8 cellular contexts compared by ENCODE assay signal in the genomic region with DNA sequence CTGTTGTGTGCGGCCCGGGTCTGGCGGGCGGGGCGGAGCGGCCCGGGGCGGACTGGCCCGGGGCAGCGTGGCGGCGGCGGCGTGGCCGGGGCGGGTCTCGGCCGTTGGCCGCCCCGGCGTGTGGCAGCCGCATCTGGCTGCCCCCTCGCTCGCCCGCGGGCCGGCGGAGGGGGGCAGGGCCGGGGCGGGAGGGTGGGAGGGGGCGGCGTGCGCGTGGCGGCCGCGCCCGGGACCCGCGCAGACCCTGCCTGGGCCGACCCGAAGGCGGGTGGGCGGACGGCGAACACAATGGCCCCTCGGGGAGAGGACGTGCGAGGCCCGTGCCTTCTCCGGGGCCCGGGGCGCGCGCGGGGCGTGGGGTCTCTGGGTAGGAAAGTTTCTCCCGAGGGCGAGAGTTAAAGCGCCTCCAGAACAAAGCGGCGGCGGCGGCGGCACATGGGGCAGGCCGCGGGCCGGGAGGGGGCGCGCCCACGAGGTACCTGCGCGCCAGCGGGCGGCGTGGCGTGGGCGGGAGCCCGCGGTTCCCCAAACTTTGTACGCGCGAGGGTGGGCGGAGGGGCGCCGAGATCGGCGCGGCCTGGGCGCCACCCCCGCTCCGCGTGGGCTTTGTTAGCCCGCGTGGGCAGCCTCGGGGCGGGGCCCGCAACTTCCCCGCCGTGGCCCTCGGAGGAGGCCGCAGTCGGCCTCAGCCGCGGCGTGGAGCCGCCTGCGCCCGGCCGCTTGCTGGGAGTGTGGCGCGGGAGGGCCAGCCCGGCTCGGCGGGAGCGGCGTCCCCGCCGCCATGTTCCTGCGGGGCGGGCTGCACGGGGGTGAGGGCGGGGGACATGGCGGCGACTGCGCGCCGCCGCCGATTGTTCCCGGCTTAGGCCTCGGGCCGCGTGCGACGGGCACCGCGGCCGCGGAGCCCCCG. TPM values are rescaled to one million over a fixed set of nuclear protein-coding genes. Genes with fewer than 3 reads are reported as not detected.
DNase-seq lines count a peak whose midpoint lies in the region; ATAC-seq and TF ChIP-seq lines count a peak whose summit lies in the region.

No MANE protein-coding gene starts in this region.

- no peak overlapping the region for H3K27ac Mint-ChIP-seq in endothelial cell (ENCODE audit: unreplicated experiment)

- H3K9me3 Mint-ChIP-seq in endothelial cell (ENCODE audit: unreplicated experiment): no peaks in the 10 kb centered on the region

- no peak overlapping the region for H3K4me3 Mint-ChIP-seq in endothelial cell (ENCODE audit: unreplicated experiment)

- H3K4me3 ChIP-seq in GM12864 (ENCODE audit: low read depth, low read length): peak overlapping the region; percentile 74
- H3K4me3 ChIP-seq in mucosa of stomach (ENCODE audit: low read length): no peak overlapping the region

- no peaks in the 10 kb centered on the region for H3K27me3 ChIP-seq in mucosa of stomach (ENCODE audit: control insufficient read depth, insufficient read depth, low read length)

- peaks cover 12% of the 10 kb centered on the region for H3K27me3 Mint-ChIP-seq in endothelial cell (ENCODE audit: unreplicated experiment)

- ATAC-seq in GM21786 (IDR thresholded peaks at IDR 0.05; ENCODE audit: unreplicated experiment): peak; percentile 27

- no peaks in the 10 kb centered on the region for H3K4me1 ChIP-seq in mucosa of stomach (ENCODE audit: control insufficient read depth, insufficient read depth, low read length)

- peaks cover 27% of the 10 kb centered on the region for H3K4me1 Mint-ChIP-seq in endothelial cell (ENCODE audit: unreplicated experiment)

- H3K9ac ChIP-seq in mucosa of stomach (ENCODE audit: low read length): peak overlapping the region; percentile 87

- peaks cover 10% of the 10 kb centered on the region for H3K36me3 Mint-ChIP-seq in endothelial cell (ENCODE audit: low read depth, unreplicated experiment)

- no peaks in the 10 kb centered on the region for H3K9me3 ChIP-seq in mucosa of stomach (ENCODE audit: control insufficient read depth, low read length)

- H3K36me3 ChIP-seq in mucosa of stomach (ENCODE audit: control insufficient read depth, insufficient read depth, low read length): no peaks in the 10 kb centered on the region

- DNase-seq in GM12864 (ENCODE audit: low read depth) (no peak), LoVo (ENCODE audit: low spot score) (peak; percentile 17), endothelial cell (ENCODE audit: low spot score) (peak; percentile 49), NCI-H446 (lab: John Stamatoyannopoulos, UW) (no peak)
- peak; percentile 29 for DNase-seq in activated CD8-positive, alpha-beta memory T cell treated with anti-CD3 and anti-CD28 coated beads, Interleukin-2, amount 50 U/mL, for 24 hours (ENCODE audit: extremely low read depth)
- DNase-seq in stimulated activated CD8-positive, alpha-beta memory T cell treated with anti-CD3 and anti-CD28 coated beads, Interleukin-7, amount 100 ng/mL, for 24 hours (ENCODE audit: low read depth): peak; percentile 47

- TF ChIP-seq CTCF in GM12864 (IDR thresholded peaks at IDR 0.05; ENCODE audit: low read depth, low read length, missing control alignments): peak; percentile 6
- TF ChIP-seq CTCF in endothelial cell (IDR thresholded peaks at IDR 0.05; ENCODE audit: unreplicated experiment): no peak

RNA-seq across cellular contexts. Expression of gene MIR17HG, which starts 0.8 kb away (rescaled TPM):
- 3.3 TPM for total RNA-seq in endothelial cell (ENCODE audit: unreplicated experiment)

RNA-seq across cellular contexts. Expression of gene GPC5, which starts 50.2 kb away (rescaled TPM):
- not detected for total RNA-seq in endothelial cell (ENCODE audit: unreplicated experiment)

Comparison
In these comparisons a context has a peak if more than half of its experiments do, and no peak if none do; other contexts are left out.
1. DNase-seq: peak in LoVo (single experiment), activated CD8-positive, alpha-beta memory T cell treated with anti-CD3 and anti-CD28 coated beads, Interleukin-2, amount 50 U/mL, for 24 hours (single experiment), endothelial cell (single experiment) and stimulated activated CD8-positive, alpha-beta memory T cell treated with anti-CD3 and anti-CD28 coated beads, Interleukin-7, amount 100 ng/mL, for 24 hours (single experiment); none in GM12864 (single experiment) and NCI-H446 (0 of 2).